9 cellular contexts compared by ENCODE assay signal in the genomic region with DNA sequence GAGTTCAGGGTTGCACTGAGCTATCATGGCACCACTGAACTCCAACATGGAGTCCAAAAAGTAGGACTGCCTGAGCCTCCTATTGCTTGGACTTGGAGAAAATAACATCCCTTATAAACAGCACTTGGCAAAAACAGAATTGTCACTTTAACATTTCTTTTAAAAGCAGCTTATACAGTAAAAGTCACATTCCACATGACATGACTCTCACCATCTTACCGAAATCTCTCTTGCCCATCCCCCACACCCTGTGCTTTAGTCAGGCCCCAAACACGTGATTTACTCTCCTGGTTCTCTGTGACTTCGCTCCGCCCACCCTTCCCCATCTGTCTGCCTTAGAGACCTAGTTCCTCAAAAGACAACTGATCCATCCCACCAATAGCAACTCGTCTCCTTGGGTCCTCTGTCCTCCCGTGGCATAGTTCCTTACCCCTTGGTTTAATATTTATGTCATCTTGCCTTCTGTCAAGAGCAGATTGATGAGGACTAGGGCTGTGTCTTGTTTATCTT. TPM values are rescaled to one million over a fixed set of nuclear protein-coding genes. Genes with fewer than 3 reads are reported as not detected.
DNase-seq lines count a peak whose midpoint lies in the region; ATAC-seq and TF ChIP-seq lines count a peak whose summit lies in the region.
"Had no signal": no experiment of that assay in that cellular context is flagged by ENCODE, and none has a peak within 500 bp of the region (broad histone marks: within the 10 kb centered on the region; RNA-seq: fewer than 3 reads in every experiment).

No MANE protein-coding gene starts in this region.

- 0 out of 2 replicates have a peak overlapping the region, but pooled peaks have one; percentile 11 for H3K27ac ChIP-seq in GM23248
- H3K27ac ChIP-seq in smooth muscle cell (ENCODE audit: low read depth), result peak overlapping the region; percentile 4
- H3K27ac ChIP-seq in foreskin keratinocyte, result no peak overlapping the region
- H3K27ac ChIP-seq: epithelial cell of prostate had no signal

- H3K9ac ChIP-seq in GM23248 (no peak overlapping the region), smooth muscle cell (ENCODE audit: low read depth) (no peak overlapping the region)

- ATAC-seq in foreskin keratinocyte, result no peak

- H3K9me3 ChIP-seq in GM23248 (ENCODE audit: low read depth) (no peaks in the 10 kb centered on the region), smooth muscle cell (replicated peaks; ENCODE audit: low read depth) (no peaks in the 10 kb centered on the region)

- in situ Hi-C loops in GM23248 (cut with MboI), result no loop called here

- H3K4me1 ChIP-seq in GM23248 (ENCODE audit: insufficient read depth) (peaks cover 42% of the 10 kb centered on the region), smooth muscle cell (ENCODE audit: low read depth) (peaks cover 21% of the 10 kb centered on the region), foreskin keratinocyte (peaks cover 6% of the 10 kb centered on the region)

- H3K4me3 ChIP-seq in GM23248 (no peak overlapping the region), foreskin fibroblast (ENCODE audit: low read depth in 1 of 2, low read length in 2 of 2) (no peak overlapping the region), smooth muscle cell (no peak overlapping the region)

- DNase-seq in GM23248 (peak; percentile 68), UCSD-AML1 (lab: John Stamatoyannopoulos, UW; ENCODE audit: unreplicated experiment) (peak; percentile 52), foreskin fibroblast (peak; percentile 51 to 75), smooth muscle cell (lab: John Stamatoyannopoulos, UW; ENCODE audit: unreplicated experiment) (no peak), iPS-NIHi7 (ENCODE audit: extremely low spot score) (no peak), HPDE6-E6E7 (ENCODE audit: extremely low spot score) (no peak), foreskin keratinocyte (no peak), NCI-H345 (lab: John Stamatoyannopoulos, UW) (no peak)

- H4K20me1 ChIP-seq in GM23248 (ENCODE audit: insufficient read depth), result peaks cover 4% of the 10 kb centered on the region; the same call in 1 of the 2 replicates
- peaks cover 90% of the 10 kb centered on the region for H4K20me1 ChIP-seq in smooth muscle cell (ENCODE audit: low read depth)

- H3F3A ChIP-seq in GM23248 (ENCODE audit: insufficient read depth) (peaks cover 24% of the 10 kb centered on the region), smooth muscle cell (ENCODE audit: low read depth) (peaks cover 9% of the 10 kb centered on the region)

- H3K36me3 ChIP-seq in GM23248 (ENCODE audit: low read depth), result peaks cover 41% of the 10 kb centered on the region; the same call in 1 of the 2 replicates
- H3K36me3 ChIP-seq in smooth muscle cell (ENCODE audit: low read depth), result no peaks in the 10 kb centered on the region

- H3K27me3 ChIP-seq in GM23248 (replicated peaks; ENCODE audit: insufficient read depth) (no peaks in the 10 kb centered on the region), smooth muscle cell (ENCODE audit: low read depth) (no peaks in the 10 kb centered on the region), foreskin keratinocyte (no peaks in the 10 kb centered on the region)

- H3K4me2 ChIP-seq in GM23248 (ENCODE audit: unreplicated experiment) (no peak overlapping the region), smooth muscle cell (peak overlapping the region; percentile 18)

- no peaks in the 10 kb centered on the region for H3K9me2 ChIP-seq in GM23248 (ENCODE audit: insufficient read depth)

- TF ChIP-seq CTCF in foreskin fibroblast (IDR thresholded peaks at IDR 0.05; ENCODE audit: low read depth, low read length) (no peak), smooth muscle cell (IDR thresholded peaks at IDR 0.05; ENCODE audit: borderline replicate concordance, insufficient read depth, poor library complexity, severe bottlenecking) (no peak), foreskin keratinocyte (conservative IDR thresholded peaks at IDR 0.05) (no peak)

- WGBS in GM23248 (ENCODE audit: low coverage in 1 of 2, low lambda C conversion rate in 2 of 2, missing lambda C conversion rate in 2 of 2), 2 experiments, result 64 to 66% methylated on average over 6 of the region's 6 CpGs
- 66% methylated on average over 6 of the region's 6 CpGs for WGBS in smooth muscle cell (ENCODE audit: low lambda C conversion rate)

- no peak overlapping the region for H2AFZ ChIP-seq in GM23248
- no peak overlapping the region for H2AFZ ChIP-seq in smooth muscle cell (ENCODE audit: low read depth)

- peaks cover 97% of the 10 kb centered on the region for H3K79me2 ChIP-seq in GM23248 (ENCODE audit: insufficient read depth)
- H3K79me2 ChIP-seq in smooth muscle cell (ENCODE audit: low read depth), result peaks cover 95% of the 10 kb centered on the region

RNA-seq across cellular contexts. Expression of a gene that starts 4.6 kb away (rescaled TPM):
- total RNA-seq in GM23248 (2014; rRNA removed; shearing (Covaris generic)), result 28.6 and 36.5 TPM in 2 replicates
- polyA plus RNA-seq in GM23248 (2016; fragmentation: Nextera tagmentation; extraction: Ambion mirVana), result 49.1 and 49.4 TPM in 2 replicates
- 22.8 and 29.4 TPM in 2 replicates for total RNA-seq in smooth muscle cell
- polyA plus RNA-seq in smooth muscle cell, result 68.3 and 74.3 TPM in 2 replicates
- 50.4 and 71.0 TPM in 2 replicates for total RNA-seq in foreskin keratinocyte
- polyA plus RNA-seq in foreskin keratinocyte, result 43.0 and 53.5 TPM in 2 replicates

RNA-seq across cellular contexts. Expression of a gene that starts 4.9 kb away (rescaled TPM):
- 17.6 and 24.2 TPM in 2 replicates for total RNA-seq in GM23248 (2014; rRNA removed; shearing (Covaris generic))
- polyA plus RNA-seq in GM23248 (2016; fragmentation: Nextera tagmentation; extraction: Ambion mirVana) (32.4 and 37.2 TPM in 2 replicates), smooth muscle cell (28.9 and 40.6 TPM in 2 replicates), foreskin keratinocyte (27.3 and 30.9 TPM in 2 replicates)
- total RNA-seq in smooth muscle cell (10.9 and 44.9 TPM in 2 replicates), foreskin keratinocyte (25.1 and 32.8 TPM in 2 replicates)

RNA-seq across cellular contexts. Expression of a gene that starts 52.9 kb away (rescaled TPM):
- 39.8 and 44.5 TPM in 2 replicates for total RNA-seq in GM23248 (2014; rRNA removed; shearing (Covaris generic))
- polyA plus RNA-seq in GM23248 (2016; fragmentation: Nextera tagmentation; extraction: Ambion mirVana) (147 and 157 TPM in 2 replicates), smooth muscle cell (143 and 151 TPM in 2 replicates), foreskin keratinocyte (142 and 152 TPM in 2 replicates)
- total RNA-seq in smooth muscle cell (29.8 and 45.2 TPM in 2 replicates), foreskin keratinocyte (89.2 and 94.0 TPM in 2 replicates)

RNA-seq across cellular contexts. Expression of a gene that starts 53.4 kb away (rescaled TPM):
- total RNA-seq in GM23248 (2014; rRNA removed; shearing (Covaris generic)), result 23.8 and 30.7 TPM in 2 replicates
- polyA plus RNA-seq in GM23248 (2016; fragmentation: Nextera tagmentation; extraction: Ambion mirVana), result 10.9 and 13.4 TPM in 2 replicates
- total RNA-seq in smooth muscle cell, result 10.3 and 28.0 TPM in 2 replicates
- polyA plus RNA-seq in smooth muscle cell, result 28.4 and 28.5 TPM in 2 replicates
- 4.6 and 5.9 TPM in 2 replicates for total RNA-seq in foreskin keratinocyte
- 7.4 and 8.8 TPM in 2 replicates for polyA plus RNA-seq in foreskin keratinocyte

RNA-seq across cellular contexts. Expression of a gene that starts 59.7 kb away (rescaled TPM):
- total RNA-seq in GM23248 (2014; rRNA removed; shearing (Covaris generic)), result 1.6 TPM in 1 of 2 replicates, not detected in the other
- 0.19 TPM in 1 of 2 replicates, not detected in the other for polyA plus RNA-seq in GM23248 (2016; fragmentation: Nextera tagmentation; extraction: Ambion mirVana)
- 2.9 and 6.2 TPM in 2 replicates for total RNA-seq in smooth muscle cell
- polyA plus RNA-seq in smooth muscle cell, result 2.2 and 5.7 TPM in 2 replicates
- 0.46 and 1.1 TPM in 2 replicates for total RNA-seq in foreskin keratinocyte
- polyA plus RNA-seq in foreskin keratinocyte, result 1.0 and 1.1 TPM in 2 replicates

Comparison
In these comparisons a context has a peak if more than half of its experiments do, and no peak if none do; other contexts are left out.
1. DNase-seq: peak in GM23248 (single experiment), UCSD-AML1 (single experiment) and foreskin fibroblast (2 of 2); none in smooth muscle cell (single experiment), iPS-NIHi7 (single experiment), HPDE6-E6E7 (single experiment), foreskin keratinocyte (0 of 2) and NCI-H345 (single experiment).